In genomic region chr2:106531676-106532075, GRCh38 we compare ENCODE assay signal across 1 cellular context.
TF ChIP-seq lines count a peak whose summit lies in the region.

No MANE protein-coding gene starts in this region.

TF ChIP-seq in HepG2, 621 proteins besides CTCF, POLR2A, EP300 and RAD21 (continued from another document):
- TF ChIP-seq FOXA1 (IDR thresholded peaks at IDR 0.05), result no peak
- TF ChIP-seq FOXA1 (CRISPR knock-in tag; IDR thresholded peaks at IDR 0.05), result 0 out of 2 replicates have a peak, but pooled peaks have one; percentile 7
- no peak for TF ChIP-seq ZNF180 (CRISPR knock-in tag; IDR thresholded peaks at IDR 0.05; ENCODE audit: borderline replicate concordance, low read depth)
- TF ChIP-seq SCMH1 (CRISPR knock-in tag; IDR thresholded peaks at IDR 0.05; ENCODE audit: borderline replicate concordance), result no peak
- peak; percentile 38; the same call in 1 of the 2 replicates for TF ChIP-seq TCF7 (IDR thresholded peaks at IDR 0.05; ENCODE audit: low read depth)
- TF ChIP-seq TFDP2 (CRISPR knock-in tag; IDR thresholded peaks at IDR 0.05), result no peak
